33 cellular contexts compared by ENCODE assay signal in genomic region chr1:234288946-234289345, GRCh38.
"Had no signal": no experiment of that assay in that cellular context is flagged by ENCODE, and none has a peak within 500 bp of the region (broad histone marks: within the 10 kb centered on the region; RNA-seq: fewer than 3 reads in every experiment).

No MANE protein-coding gene starts in this region.

- ATAC-seq: esophagus mucosa; heart right ventricle; left lung; lower lobe of right lung; naive thymus-derived CD8-positive, alpha-beta T cell; psoas muscle; upper lobe of right lung had no signal

- H3K4me3 ChIP-seq: ascending aorta, coronary artery, heart right ventricle, left lung, lower lobe of right lung, psoas muscle, right atrium auricular region, spleen, suprapubic skin, tibial artery, upper lobe of right lung had no signal

- H3K4me1 ChIP-seq: ascending aorta, heart right ventricle, left lung, lower lobe of right lung, parathyroid adenoma, psoas muscle, right atrium auricular region, spleen, suprapubic skin, tibial artery, upper lobe of right lung had no signal

- H3K4me1 Mint-ChIP-seq: activated CD4-positive, alpha-beta T cell treated with anti-CD3 and anti-CD28 coated beads, Interleukin-2, amount 10 ng/mL, durations not matched to agents 24 days and 14 days; activated naive CD4-positive, alpha-beta T cell treated with anti-CD3 and anti-CD28 coated beads, Interleukin-2, amount 10 ng/mL, durations not matched to agents 7 days and 5 days; central memory CD8-positive, alpha-beta T cell; naive thymus-derived CD8-positive, alpha-beta T cell had no signal

- H3K27ac ChIP-seq: ascending aorta, coronary artery, heart right ventricle, left lung, lower lobe of right lung, parathyroid adenoma, psoas muscle, right atrium auricular region, spleen, suprapubic skin, tibial artery, upper lobe of right lung, WERI-Rb-1 had no signal

- H3K79me2 ChIP-seq: parathyroid adenoma had no signal

- H3K27me3 Mint-ChIP-seq: activated naive CD8-positive, alpha-beta T cell treated with anti-CD3 and anti-CD28 coated beads, Interleukin-2, amount 10 ng/mL, durations not matched to agents 7 days and 5 days had no signal

- H3K9me3 ChIP-seq: ascending aorta, lower lobe of right lung, psoas muscle, suprapubic skin had no signal

- H3K27me3 ChIP-seq: ascending aorta, left lung, right atrium auricular region, suprapubic skin, upper lobe of right lung had no signal

- DNase-seq: activated CD4-positive, alpha-beta memory T cell treated with anti-CD3 and anti-CD28 coated beads for 36 hours; activated CD4-positive, alpha-beta T cell treated with anti-CD3 and anti-CD28 coated beads, Interleukin-2, amount 10 ng/mL, durations not matched to agents 24 days and 14 days; activated CD4-positive, CD25-positive, alpha-beta regulatory T cell treated with anti-CD3 and anti-CD28 coated beads, Interleukin-2, amount 50 U/mL, for 72 hours; activated CD8-positive, alpha-beta memory T cell treated with anti-CD3 and anti-CD28 coated beads, Interleukin-2, amount 50 U/mL, for 4 hours; activated gamma-delta T cell; activated naive CD4-positive, alpha-beta T cell treated with anti-CD3 and anti-CD28 coated beads, Interleukin-2, amount 10 ng/mL, durations not matched to agents 7 days and 5 days; activated naive CD8-positive, alpha-beta T cell treated with anti-CD3 and anti-CD28 coated beads, Interleukin-2, amount 10 ng/mL, durations not matched to agents 7 days and 5 days; activated T-cell treated with anti-CD3 and anti-CD28 coated beads, Interleukin-2, amount 50 U/mL, for 1 hour; foreskin fibroblast; heart right ventricle; left lung; lower lobe of right lung; mesenchymal stem cell; naive thymus-derived CD8-positive, alpha-beta T cell; occipital lobe; psoas muscle; spleen; stimulated activated naive CD4-positive, alpha-beta T cell; T-helper 9 cell; tibial artery; upper lobe of right lung; WERI-Rb-1 had no signal

- H3K9ac ChIP-seq: parathyroid adenoma had no signal

- H2AFZ ChIP-seq: parathyroid adenoma had no signal

- FAIRE-seq: bronchial epithelial cell, islet of Langerhans, TTC549 had no signal

- H3K4me3 Mint-ChIP-seq: activated CD4-positive, alpha-beta memory T cell treated with anti-CD3 and anti-CD28 coated beads for 36 hours; activated CD4-positive, alpha-beta T cell treated with anti-CD3 and anti-CD28 coated beads, Interleukin-2, amount 10 ng/mL, durations not matched to agents 24 days and 14 days; activated naive CD4-positive, alpha-beta T cell treated with anti-CD3 and anti-CD28 coated beads, Interleukin-2, amount 10 ng/mL, durations not matched to agents 7 days and 5 days; activated naive CD8-positive, alpha-beta T cell treated with anti-CD3 and anti-CD28 coated beads, Interleukin-2, amount 10 ng/mL, durations not matched to agents 7 days and 5 days; central memory CD8-positive, alpha-beta T cell; naive thymus-derived CD8-positive, alpha-beta T cell; neural crest cell had no signal

- H3K36me3 ChIP-seq: ascending aorta, heart right ventricle, left lung, lower lobe of right lung, right atrium auricular region, spleen, suprapubic skin, tibial artery, upper lobe of right lung, WERI-Rb-1 had no signal

- H3K27ac Mint-ChIP-seq: activated CD4-positive, alpha-beta memory T cell treated with anti-CD3 and anti-CD28 coated beads for 36 hours; activated CD4-positive, alpha-beta T cell treated with anti-CD3 and anti-CD28 coated beads, Interleukin-2, amount 10 ng/mL, durations not matched to agents 24 days and 14 days; activated naive CD4-positive, alpha-beta T cell treated with anti-CD3 and anti-CD28 coated beads, Interleukin-2, amount 10 ng/mL, durations not matched to agents 7 days and 5 days; activated naive CD8-positive, alpha-beta T cell treated with anti-CD3 and anti-CD28 coated beads, Interleukin-2, amount 10 ng/mL, durations not matched to agents 7 days and 5 days; naive thymus-derived CD8-positive, alpha-beta T cell had no signal
